In genomic region chr18:76349067-76349715, GRCh38 we compare ENCODE assay signal across 8 cellular contexts.
DNase-seq lines count a peak whose midpoint lies in the region; ATAC-seq, FAIRE-seq and TF ChIP-seq lines count a peak whose summit lies in the region.

No MANE protein-coding gene starts in this region.

- H3K36me3 ChIP-seq in Loucy (ENCODE audit: insufficient read depth, low read length): no peaks in the 10 kb centered on the region
- H3K36me3 ChIP-seq in ovary: no peaks in the 10 kb centered on the region

- H3K9ac ChIP-seq in Loucy (ENCODE audit: low read depth, low read length, poor library complexity, severe bottlenecking): no peak overlapping the region

- peaks cover 17% of the 10 kb centered on the region for H3K4me1 Mint-ChIP-seq in type B pancreatic cell (ENCODE audit: unreplicated experiment)

- DNase-seq in CMK (ENCODE audit: low read depth) (peak; percentile 31), RPMI8226 (peak; percentile 80), frontal cortex (ENCODE audit: low spot score in 2 of 2) (peak; percentile 69 to 76), ovary (peak; percentile 64 to 83 (median 78)), type B pancreatic cell (ENCODE audit: extremely low spot score, unreplicated experiment) (no peak)
- peak; percentile 19 for DNase-seq in activated effector memory CD4-positive, alpha-beta T cell treated with Interleukin-2 at 50 U/mL for 16 hours

- peaks cover 6% of the 10 kb centered on the region for H3K9me3 Mint-ChIP-seq in type B pancreatic cell

- peak overlapping the region; percentile 57 for H3K27ac Mint-ChIP-seq in type B pancreatic cell

- no peaks in the 10 kb centered on the region for H3F3A ChIP-seq in Loucy (ENCODE audit: low read depth)

- TF ChIP-seq CTCF in Loucy (conservative IDR thresholded peaks at IDR 0.05; ENCODE audit: low read length) (peak; percentile 93), ovary (IDR thresholded peaks at IDR 0.05) (peak; percentile 62 to 90 (median 89)), type B pancreatic cell (conservative IDR thresholded peaks at IDR 0.05) (peak; percentile 97)

- H3K36me3 Mint-ChIP-seq in type B pancreatic cell: peaks cover 13% of the 10 kb centered on the region

- H3K27ac ChIP-seq in ovary: no peak overlapping the region

- no peaks in the 10 kb centered on the region for H3K9me2 ChIP-seq in Loucy (replicated peaks; ENCODE audit: low read depth, low read length)

- H3K9me3 ChIP-seq in Loucy (ENCODE audit: insufficient read depth, low read depth, low read length): no peaks in the 10 kb centered on the region
- no peaks in the 10 kb centered on the region for H3K9me3 ChIP-seq in ovary

- H4K20me1 ChIP-seq in Loucy (ENCODE audit: insufficient read depth, low read length, poor library complexity, severe bottlenecking): no peaks in the 10 kb centered on the region

- H3K4me2 ChIP-seq in Loucy (ENCODE audit: low read depth, low read length, poor library complexity, severe bottlenecking): no peak overlapping the region

- TF ChIP-seq EP300 in ovary (IDR thresholded peaks at IDR 0.05): no peak

- peak; percentile 13 for FAIRE-seq in frontal cortex (lab: Jason Lieb, UNC)

- 34 to 36% (median 36%) methylated on average over 29 of the region's 29 CpGs for WGBS in ovary, 3 donors

- no peak overlapping the region for H3K4me3 ChIP-seq in Loucy (ENCODE audit: low read length, poor library complexity, severe bottlenecking)
- no peak overlapping the region for H3K4me3 ChIP-seq in ovary

- peak overlapping the region; percentile 80 for H3K4me3 Mint-ChIP-seq in type B pancreatic cell

- peak; percentile 68 for ATAC-seq in GM21390 (IDR thresholded peaks at IDR 0.05; ENCODE audit: unreplicated experiment)

- intact Hi-C loops in ovary (cut with DNase I): loop anchor here in 3 of 4 donors (5.0 kb wide), 3 partner anchors 87 to 1687 kb away; no protein-coding TSS in a partner anchor

- no peaks in the 10 kb centered on the region for H3K4me1 ChIP-seq in Loucy (ENCODE audit: insufficient read depth, low read length, poor library complexity, severe bottlenecking)
- peaks cover 3% of the 10 kb centered on the region for H3K4me1 ChIP-seq in ovary (ENCODE audit: insufficient read depth)

- no peak for TF ChIP-seq POLR2A in ovary (IDR thresholded peaks at IDR 0.05)

- H3K27me3 Mint-ChIP-seq in type B pancreatic cell: peaks cover 5% of the 10 kb centered on the region

- H3K27me3 ChIP-seq in Loucy (ENCODE audit: insufficient read depth, low read length, poor library complexity, severe bottlenecking) (no peaks in the 10 kb centered on the region), ovary (no peaks in the 10 kb centered on the region)

- H2AFZ ChIP-seq in Loucy (ENCODE audit: low read length): peak overlapping the region; percentile 77; the same call in 1 of the 2 replicates

- H3K79me2 ChIP-seq in Loucy (ENCODE audit: insufficient read depth, low read length): no peaks in the 10 kb centered on the region
